Comparison of ENCODE assay signal across 8 cellular contexts in the genomic region with DNA sequence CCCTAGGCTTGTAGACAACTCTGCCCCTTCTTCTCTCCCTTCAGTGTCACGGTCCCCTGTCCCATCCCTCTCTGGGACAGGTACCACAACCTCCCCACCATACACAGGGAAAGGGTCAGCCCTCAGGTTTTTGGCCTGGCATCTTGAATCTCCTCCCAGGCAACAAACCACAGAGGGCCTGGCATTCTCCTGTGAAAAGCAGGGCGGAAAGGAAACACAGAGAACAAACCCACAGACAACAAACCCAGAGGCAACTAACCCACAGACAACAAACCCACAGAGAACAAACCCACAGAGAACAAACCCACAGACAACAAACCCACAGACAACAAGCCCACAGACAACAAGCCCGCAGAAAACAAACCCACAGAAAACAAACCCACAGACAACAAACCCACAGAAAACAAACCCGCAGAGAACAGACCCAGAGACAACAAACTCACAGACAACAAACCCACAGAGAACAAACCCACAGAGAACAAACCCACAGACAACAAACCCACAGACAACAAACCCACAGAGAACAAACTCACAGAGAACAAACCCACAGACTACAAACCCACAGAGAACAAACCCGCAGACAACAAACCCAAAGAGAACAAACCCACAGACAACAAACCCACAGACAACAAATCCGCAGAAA.
DNase-seq lines count a peak whose midpoint lies in the region; ATAC-seq and TF ChIP-seq lines count a peak whose summit lies in the region.
"Not testable (repeated sequence)": the region's sequence is repeated elsewhere in the genome, so short reads cannot be mapped to it uniquely, and the experiment has no call there.

No MANE protein-coding gene starts in this region.

- not testable (repeated sequence) for H3K4me3 ChIP-seq in CD4-positive, CD25-positive, alpha-beta regulatory T cell (ENCODE audit: low read depth, low read length); PC-3 (ENCODE audit: low read length)

- H3K36me3 ChIP-seq in CD4-positive, CD25-positive, alpha-beta regulatory T cell (ENCODE audit: control insufficient read depth, insufficient read depth, low read length); PC-3 (ENCODE audit: low read depth, low read length): not testable (repeated sequence)

- H3K36me3 Mint-ChIP-seq in CD4-positive, CD25-positive, alpha-beta regulatory T cell; activated CD4-positive, alpha-beta T cell treated with anti-CD3 and anti-CD28 coated beads, Interleukin-2, amount 10 ng/mL, durations not matched to agents 7 days and 5 days (ENCODE audit: low read depth); activated T-cell treated with anti-CD3 and anti-CD28 coated beads, Interleukin-2, amount 50 U/mL, for 4 hours (ENCODE audit: insufficient read depth); activated naive CD4-positive, alpha-beta T cell treated with anti-CD3 and anti-CD28 coated beads, Interleukin-2, amount 10 ng/mL, durations not matched to agents 7 days and 5 days; naive B cell; stimulated activated naive B cell treated with anti-CD40 and anti-IgM and Interleukin-4, amounts not matched to agents 10 μg/mL and 1 μg/mL and 100 μg/mL, for 72 hours: not testable (repeated sequence)

- H3K27me3 ChIP-seq in CD4-positive, CD25-positive, alpha-beta regulatory T cell (ENCODE audit: control insufficient read depth, insufficient read depth, low read length); PC-3 (ENCODE audit: low read length): not testable (repeated sequence)

- not testable (repeated sequence) for H3K4me1 Mint-ChIP-seq in CD4-positive, CD25-positive, alpha-beta regulatory T cell; activated CD4-positive, alpha-beta T cell treated with anti-CD3 and anti-CD28 coated beads, Interleukin-2, amount 10 ng/mL, durations not matched to agents 7 days and 5 days; activated T-cell treated with anti-CD3 and anti-CD28 coated beads, Interleukin-2, amount 50 U/mL, for 4 hours (ENCODE audit: low read depth); activated naive CD4-positive, alpha-beta T cell treated with anti-CD3 and anti-CD28 coated beads, Interleukin-2, amount 10 ng/mL, durations not matched to agents 7 days and 5 days; naive B cell; stimulated activated naive B cell treated with anti-CD40 and anti-IgM and Interleukin-4, amounts not matched to agents 10 μg/mL and 1 μg/mL and 100 μg/mL, for 72 hours

- not testable (repeated sequence) for H3K4me3 Mint-ChIP-seq in CD4-positive, CD25-positive, alpha-beta regulatory T cell; stimulated activated naive B cell treated with anti-CD40 and anti-IgM and Interleukin-4, amounts not matched to agents 10 μg/mL and 1 μg/mL and 100 μg/mL, for 72 hours
- peak overlapping the region; percentile 15 for H3K4me3 Mint-ChIP-seq in activated CD4-positive, alpha-beta T cell treated with anti-CD3 and anti-CD28 coated beads, Interleukin-2, amount 10 ng/mL, durations not matched to agents 7 days and 5 days
- H3K4me3 Mint-ChIP-seq in activated T-cell treated with anti-CD3 and anti-CD28 coated beads, Interleukin-2, amount 50 U/mL, for 4 hours: peak overlapping the region; percentile 16
- H3K4me3 Mint-ChIP-seq in activated naive CD4-positive, alpha-beta T cell treated with anti-CD3 and anti-CD28 coated beads, Interleukin-2, amount 10 ng/mL, durations not matched to agents 7 days and 5 days: peak overlapping the region; percentile 28
- H3K4me3 Mint-ChIP-seq in naive B cell: peak overlapping the region in 2 of 8 donors; percentile 58 to 61

- intact Hi-C loops in PC-3 (cut with micrococcal nuclease): not testable (repeated sequence)

- TF ChIP-seq CTCF in PC-3 (conservative IDR thresholded peaks at IDR 0.05; ENCODE audit: low read depth, low read length): not testable (repeated sequence)

- not testable (repeated sequence) for DNase-seq in CD4-positive, CD25-positive, alpha-beta regulatory T cell; activated naive CD4-positive, alpha-beta T cell treated with anti-CD3 and anti-CD28 coated beads, Interleukin-2, amount 10 ng/mL, durations not matched to agents 7 days and 5 days; naive B cell; stimulated activated naive B cell treated with anti-CD40 and anti-IgM and Interleukin-4, amounts not matched to agents 10 μg/mL and 1 μg/mL and 100 μg/mL, for 72 hours
- peak; percentile 0 for DNase-seq in PC-3
- DNase-seq in activated CD4-positive, alpha-beta T cell treated with anti-CD3 and anti-CD28 coated beads, Interleukin-2, amount 10 ng/mL, durations not matched to agents 7 days and 5 days: peak; percentile 3
- peak; percentile 1 for DNase-seq in activated T-cell treated with anti-CD3 and anti-CD28 coated beads, Interleukin-2, amount 50 U/mL, for 4 hours
- peak; percentile 10 for DNase-seq in dedifferentiated amniotic fluid mesenchymal stem cell (ENCODE audit: extremely low spot score)

- not testable (repeated sequence) for H3K79me2 ChIP-seq in PC-3 (ENCODE audit: low read length)

- H3F3A ChIP-seq in PC-3 (ENCODE audit: low read length, unreplicated experiment): not testable (repeated sequence)

- H3K27me3 Mint-ChIP-seq in CD4-positive, CD25-positive, alpha-beta regulatory T cell; activated CD4-positive, alpha-beta T cell treated with anti-CD3 and anti-CD28 coated beads, Interleukin-2, amount 10 ng/mL, durations not matched to agents 7 days and 5 days; activated T-cell treated with anti-CD3 and anti-CD28 coated beads, Interleukin-2, amount 50 U/mL, for 4 hours (ENCODE audit: low read depth); activated naive CD4-positive, alpha-beta T cell treated with anti-CD3 and anti-CD28 coated beads, Interleukin-2, amount 10 ng/mL, durations not matched to agents 7 days and 5 days; naive B cell; stimulated activated naive B cell treated with anti-CD40 and anti-IgM and Interleukin-4, amounts not matched to agents 10 μg/mL and 1 μg/mL and 100 μg/mL, for 72 hours: not testable (repeated sequence)

- H3K9me3 ChIP-seq in CD4-positive, CD25-positive, alpha-beta regulatory T cell (ENCODE audit: control insufficient read depth in 2 of 2, low read length in 2 of 2); PC-3 (ENCODE audit: low read length): not testable (repeated sequence)

- peak overlapping the region in 2 of 3 donors; percentile 45 to 75 for H3K27ac Mint-ChIP-seq in CD4-positive, CD25-positive, alpha-beta regulatory T cell
- peak overlapping the region; percentile 76 for H3K27ac Mint-ChIP-seq in activated CD4-positive, alpha-beta T cell treated with anti-CD3 and anti-CD28 coated beads, Interleukin-2, amount 10 ng/mL, durations not matched to agents 7 days and 5 days
- peak overlapping the region; percentile 77 for H3K27ac Mint-ChIP-seq in activated naive CD4-positive, alpha-beta T cell treated with anti-CD3 and anti-CD28 coated beads, Interleukin-2, amount 10 ng/mL, durations not matched to agents 7 days and 5 days
- H3K27ac Mint-ChIP-seq in naive B cell: peak overlapping the region; percentile 44 to 95 (median 92)
- H3K27ac Mint-ChIP-seq in stimulated activated naive B cell treated with anti-CD40 and anti-IgM and Interleukin-4, amounts not matched to agents 10 μg/mL and 1 μg/mL and 100 μg/mL, for 72 hours: peak overlapping the region; percentile 74

- not testable (repeated sequence) for H3K4me2 ChIP-seq in PC-3 (ENCODE audit: low read length)

- POLR2A ChIA-PET in PC-3 (lab: Charles Lee; ENCODE audit: unreplicated experiment); activated CD4-positive, alpha-beta T cell treated with anti-CD3 and anti-CD28 coated beads, Interleukin-2, amount 10 ng/mL, durations not matched to agents 7 days and 5 days (lab: Charles Lee): not testable (repeated sequence)

- BruUV-seq in PC-3 (replicated peaks; lab: Mats Ljungman, UMichigan): not testable (repeated sequence)

- CTCF ChIA-PET in PC-3 (lab: Charles Lee); activated CD4-positive, alpha-beta T cell treated with anti-CD3 and anti-CD28 coated beads, Interleukin-2, amount 10 ng/mL, durations not matched to agents 7 days and 5 days (lab: Charles Lee); activated naive CD4-positive, alpha-beta T cell treated with anti-CD3 and anti-CD28 coated beads, Interleukin-2, amount 10 ng/mL, durations not matched to agents 7 days and 5 days (lab: Charles Lee): not testable (repeated sequence)

- not testable (repeated sequence) for H3K9ac ChIP-seq in PC-3 (ENCODE audit: low read length)

- ATAC-seq in CD4-positive, CD25-positive, alpha-beta regulatory T cell (ENCODE audit: low read depth in 2 of 2); PC-3; activated T-cell treated with anti-CD3 and anti-CD28 coated beads, Interleukin-2, amount 50 U/mL, for 4 hours; naive B cell (ENCODE audit: low read depth in 2 of 2); stimulated activated naive B cell treated with anti-CD40 and anti-IgM and Interleukin-4, amounts not matched to agents 10 μg/mL and 1 μg/mL and 100 μg/mL, for 72 hours (replicated peaks): not testable (repeated sequence)

- not testable (repeated sequence) for H3K4me1 ChIP-seq in CD4-positive, CD25-positive, alpha-beta regulatory T cell (ENCODE audit: control insufficient read depth, insufficient read depth, low read length, poor library complexity, severe bottlenecking); PC-3 (ENCODE audit: insufficient read depth, low read length)

- H3K9me2 ChIP-seq in PC-3 (replicated peaks; ENCODE audit: low read length): not testable (repeated sequence)

- not testable (repeated sequence) for H3K9me3 Mint-ChIP-seq in CD4-positive, CD25-positive, alpha-beta regulatory T cell; activated CD4-positive, alpha-beta T cell treated with anti-CD3 and anti-CD28 coated beads, Interleukin-2, amount 10 ng/mL, durations not matched to agents 7 days and 5 days; activated T-cell treated with anti-CD3 and anti-CD28 coated beads, Interleukin-2, amount 50 U/mL, for 4 hours; activated naive CD4-positive, alpha-beta T cell treated with anti-CD3 and anti-CD28 coated beads, Interleukin-2, amount 10 ng/mL, durations not matched to agents 7 days and 5 days; naive B cell; stimulated activated naive B cell treated with anti-CD40 and anti-IgM and Interleukin-4, amounts not matched to agents 10 μg/mL and 1 μg/mL and 100 μg/mL, for 72 hours

- not testable (repeated sequence) for H4K20me1 ChIP-seq in PC-3 (ENCODE audit: low read length)

- H2AFZ ChIP-seq in PC-3 (ENCODE audit: low read length): not testable (repeated sequence)

- H3K27ac ChIP-seq in CD4-positive, CD25-positive, alpha-beta regulatory T cell (ENCODE audit: insufficient read depth, low read length, poor library complexity, severe bottlenecking); PC-3 (ENCODE audit: low read length): not testable (repeated sequence)
